In genomic region chr5:7813007-7813406, GRCh38 we compare ENCODE assay signal across 29 cellular contexts. TPM values are rescaled to one million over a fixed set of nuclear protein-coding genes. Genes with fewer than 3 reads are reported as not detected.
"Had no signal": no experiment of that assay in that cellular context is flagged by ENCODE, and none has a peak within 500 bp of the region (broad histone marks: within the 10 kb centered on the region; RNA-seq: fewer than 3 reads in every experiment).

No MANE protein-coding gene starts in this region.

- H3K27me3 ChIP-seq: brain microvascular endothelial cell, esophagus muscularis mucosa, foreskin keratinocyte, gastrocnemius medialis had no signal

- ATAC-seq: activated CD8-positive, alpha-beta T cell treated with anti-CD3 and anti-CD28 coated beads for 36 hours; activated T-cell treated with anti-CD3 and anti-CD28 coated beads, Interleukin-2, amount 50 U/mL, for 4 hours; activated T-helper 17 cell treated with anti-CD3 and anti-CD28 coated beads, Interleukin-2, amount 50 U/mL, for 72 hours; effector memory CD8-positive, alpha-beta T cell; foreskin keratinocyte; gastrocnemius medialis; WTC11 had no signal

- H3K4me1 ChIP-seq: foreskin keratinocyte had no signal

- H3K36me3 ChIP-seq: brain microvascular endothelial cell, esophagus muscularis mucosa, gastrocnemius medialis had no signal

- H3K9me3 ChIP-seq: esophagus muscularis mucosa, gastrocnemius medialis had no signal

- H3K4me3 ChIP-seq: esophagus muscularis mucosa, gastrocnemius medialis had no signal

- H3K27ac ChIP-seq: brain microvascular endothelial cell, foreskin keratinocyte had no signal

- DNase-seq: activated CD4-positive, alpha-beta T cell treated with anti-CD3 and anti-CD28 coated beads for 1 hour; activated CD4-positive, alpha-beta T cell treated with anti-CD3 and anti-CD28 coated beads for 4 hours; activated CD4-positive, alpha-beta T cell treated with anti-CD3 and anti-CD28 coated beads, Interleukin-2, amount 10 ng/mL, durations not matched to agents 7 days and 5 days; activated CD4-positive, alpha-beta T cell treated with anti-CD3 and anti-CD28 coated beads, Interleukin-2, amount 50 U/mL, for 4 hours; activated CD8-positive, alpha-beta memory T cell treated with anti-CD3 and anti-CD28 coated beads for 24 hours; activated CD8-positive, alpha-beta T cell treated with anti-CD3 and anti-CD28 coated beads for 36 hours; activated effector memory CD4-positive, alpha-beta T cell treated with Interleukin-2 at 50 U/mL for 16 hours; activated gamma-delta T cell treated with Interleukin-2 at 50 U/mL for 16 hours; activated naive CD4-positive, alpha-beta T cell treated with anti-CD3 and anti-CD28 coated beads, Interleukin-2, amount 50 U/mL, for 16 hours; activated naive CD4-positive, alpha-beta T cell treated with Interleukin-2 at 50 U/mL for 16 hours; activated T-cell treated with anti-CD3 and anti-CD28 coated beads, Interleukin-2, amount 50 U/mL, for 4 hours; amniotic stem cell; anterior cingulate cortex; brain microvascular endothelial cell; cortex of kidney; dermis blood vessel endothelial cell; effector CD4-positive, alpha-beta T cell; effector memory CD8-positive, alpha-beta T cell; erythroblast; foreskin keratinocyte; gastrocnemius medialis; glutamatergic neuron; T-helper 1 cell; T-helper 2 cell had no signal

RNA-seq across cellular contexts. Expression of gene CFAP90, which starts 37.9 kb away (rescaled TPM):
- total RNA-seq: activated CD4-positive, alpha-beta T cell treated with anti-CD3 and anti-CD28 coated beads, Interleukin-2, amount 10 ng/mL, durations not matched to agents 7 days and 5 days; activated CD8-positive, alpha-beta T cell treated with anti-CD3 and anti-CD28 coated beads for 36 hours; activated T-cell treated with anti-CD3 and anti-CD28 coated beads, Interleukin-2, amount 50 U/mL, for 4 hours; activated T-helper 17 cell treated with anti-CD3 and anti-CD28 coated beads, Interleukin-2, amount 50 U/mL, for 72 hours; bronchial epithelial cell; cardiac septum; dermis blood vessel endothelial cell; foreskin keratinocyte; gastrocnemius medialis had no signal
